ENCODE assay signal across 22 cellular contexts in the genomic region with DNA sequence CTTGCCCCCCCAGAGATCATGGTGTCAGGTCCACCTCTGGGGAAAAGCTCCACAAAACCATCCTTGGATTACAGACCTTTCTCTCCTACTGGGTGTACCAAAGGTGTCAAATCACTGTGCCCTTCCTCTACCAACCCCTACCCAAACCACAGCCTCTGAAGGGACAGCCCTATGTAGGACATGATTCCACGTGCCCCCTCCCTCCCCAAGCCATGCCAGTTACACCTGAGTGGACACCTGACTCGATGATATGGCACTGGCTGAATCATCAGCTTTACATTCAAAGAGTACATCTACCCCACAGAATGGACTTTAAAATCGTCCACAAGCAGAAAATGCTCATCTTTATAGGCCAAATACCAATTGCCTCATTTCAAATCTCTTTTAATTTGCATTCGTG. TPM values are rescaled to one million over a fixed set of nuclear protein-coding genes. Genes with fewer than 3 reads are reported as not detected.
DNase-seq lines count a peak whose midpoint lies in the region; ATAC-seq and TF ChIP-seq lines count a peak whose summit lies in the region.
"Had no signal": no experiment of that assay in that cellular context is flagged by ENCODE, and none has a peak within 500 bp of the region (broad histone marks: within the 10 kb centered on the region; RNA-seq: fewer than 3 reads in every experiment).

No MANE protein-coding gene starts in this region.

- peaks cover 44% of the 10 kb centered on the region for H3K36me3 Mint-ChIP-seq in activated naive CD4-positive, alpha-beta T cell treated with anti-CD3 and anti-CD28 coated beads for 36 hours (ENCODE audit: low read depth)
- H3K36me3 Mint-ChIP-seq in activated CD4-positive, alpha-beta memory T cell treated with anti-CD3 and anti-CD28 coated beads for 36 hours, result peaks cover 31% of the 10 kb centered on the region
- H3K36me3 Mint-ChIP-seq in activated naive CD4-positive, alpha-beta T cell treated with anti-CD3 and anti-CD28 coated beads, Interleukin-2, amount 50 U/mL, for 72 hours, result peaks cover 27 to 62% of the 10 kb centered on the region in 2 donors
- H3K36me3 Mint-ChIP-seq: mesothelial cell of epicardium had no signal

- peak overlapping the region; percentile 73 for H3K4me3 Mint-ChIP-seq in activated naive CD4-positive, alpha-beta T cell treated with anti-CD3 and anti-CD28 coated beads for 36 hours
- H3K4me3 Mint-ChIP-seq in activated CD4-positive, alpha-beta memory T cell treated with anti-CD3 and anti-CD28 coated beads for 36 hours, result peak overlapping the region; percentile 3
- H3K4me3 Mint-ChIP-seq: mesothelial cell of epicardium, nephron progenitor cell had no signal

- no peak overlapping the region for H2AK5ac ChIP-seq in neuronal stem cell (ENCODE audit: low read depth, low read length)

- TF ChIP-seq CTCF in tibial artery (IDR thresholded peaks at IDR 0.05), result no peak

- H3K9me3 ChIP-seq in neuronal stem cell (replicated peaks in 1 of 2; ENCODE audit: control insufficient read depth in 2 of 2, insufficient read depth in 1 of 2, low read depth in 1 of 2, low read length in 2 of 2) (no peaks in the 10 kb centered on the region), tibial artery (no peaks in the 10 kb centered on the region)
- H3K9me3 ChIP-seq: right lobe of liver, suprapubic skin had no signal

- peak overlapping the region; percentile 91 for H3K27ac Mint-ChIP-seq in activated naive CD4-positive, alpha-beta T cell treated with anti-CD3 and anti-CD28 coated beads for 36 hours
- peak overlapping the region; percentile 42 for H3K27ac Mint-ChIP-seq in activated CD4-positive, alpha-beta memory T cell treated with anti-CD3 and anti-CD28 coated beads for 36 hours
- H3K27ac Mint-ChIP-seq in activated naive CD4-positive, alpha-beta T cell treated with anti-CD3 and anti-CD28 coated beads, Interleukin-2, amount 50 U/mL, for 72 hours, result peak overlapping the region; percentile 81 to 91
- H3K27ac Mint-ChIP-seq: mesothelial cell of epicardium, nephron progenitor cell had no signal

- no peaks in the 10 kb centered on the region for H3K79me1 ChIP-seq in neuronal stem cell (ENCODE audit: low read depth, low read length)

- intact Hi-C loops in activated naive CD4-positive, alpha-beta T cell treated with anti-CD3 and anti-CD28 coated beads for 36 hours (cut with micrococcal nuclease), result loop anchor here (1.0 to 5.0 kb wide), 2 partner anchors 9 to 128 kb away; no protein-coding TSS in a partner anchor
- intact Hi-C loops in activated CD4-positive, alpha-beta memory T cell treated with anti-CD3 and anti-CD28 coated beads for 36 hours (cut with micrococcal nuclease), result loop anchor here (5.0 kb wide), 1 partner anchor 203 kb away; no protein-coding TSS in a partner anchor
- intact Hi-C loops in tibial artery (cut with DNase I; ENCODE audit: low total_unique reads), result no loop called here
- intact Hi-C loops in Right ventricle myocardium superior (cut with DNase I), result no loop called here

- H2BK5ac ChIP-seq in neuronal stem cell (ENCODE audit: low read length), result no peak overlapping the region

- H4K8ac ChIP-seq in neuronal stem cell (ENCODE audit: low read depth, low read length), result no peak overlapping the region

- H2BK12ac ChIP-seq in neuronal stem cell (ENCODE audit: low read length), result peak overlapping the region; percentile 51

- no peak overlapping the region for H3K4me3 ChIP-seq in neuronal stem cell (ENCODE audit: low read length in 2 of 2)
- H3K4me3 ChIP-seq in tibial artery, result no peak overlapping the region
- H3K4me3 ChIP-seq: heart right ventricle, left lung, right lobe of liver, suprapubic skin had no signal

- H2AFZ ChIP-seq in neuronal stem cell (ENCODE audit: low read length), result no peak overlapping the region

- peaks cover 2 to 4% of the 10 kb centered on the region in 2 donors for H3K4me1 ChIP-seq in neuronal stem cell (ENCODE audit: control insufficient read depth in 2 of 2, insufficient read depth in 1 of 2, low read depth in 1 of 2, low read length in 2 of 2)
- no peaks in the 10 kb centered on the region for H3K4me1 ChIP-seq in tibial artery
- H3K4me1 ChIP-seq: left lung, right lobe of liver, suprapubic skin had no signal

- H3K27me3 ChIP-seq in neuronal stem cell (ENCODE audit: control insufficient read depth in 3 of 3, insufficient read depth in 3 of 3, low read depth in 1 of 3, low read length in 3 of 3) (peaks cover 0 to 41% (median 0%) of the 10 kb centered on the region in 3 experiments), tibial artery (peaks cover 0 to 2% of the 10 kb centered on the region in 2 donors)
- H3K27me3 ChIP-seq: left lung, right lobe of liver had no signal

- H3K9ac ChIP-seq in neuronal stem cell (ENCODE audit: low read depth, low read length, poor library complexity), result no peak overlapping the region

- CTCF ChIA-PET in activated naive CD4-positive, alpha-beta T cell treated with anti-CD3 and anti-CD28 coated beads for 36 hours (lab: Charles Lee), result interaction anchor here (1.0 kb wide), 1 partner anchor 22 kb away, joined by 3 read pairs; no protein-coding TSS in a partner anchor
- CTCF ChIA-PET in activated CD4-positive, alpha-beta memory T cell treated with anti-CD3 and anti-CD28 coated beads for 36 hours (lab: Charles Lee), result no interaction called here

- H3K4me1 Mint-ChIP-seq in activated naive CD4-positive, alpha-beta T cell treated with anti-CD3 and anti-CD28 coated beads for 36 hours (ENCODE audit: low read depth), result peaks cover 95% of the 10 kb centered on the region
- peaks cover 90% of the 10 kb centered on the region for H3K4me1 Mint-ChIP-seq in activated CD4-positive, alpha-beta memory T cell treated with anti-CD3 and anti-CD28 coated beads for 36 hours (ENCODE audit: low read depth)
- H3K4me1 Mint-ChIP-seq: mesothelial cell of epicardium had no signal

- H3K4me2 ChIP-seq in neuronal stem cell (ENCODE audit: insufficient read depth, low read length, poor library complexity, severe bottlenecking), result no peak overlapping the region

- H3K18ac ChIP-seq in neuronal stem cell (ENCODE audit: low read length), result no peak overlapping the region

- no peak overlapping the region for H4K91ac ChIP-seq in neuronal stem cell (ENCODE audit: low read depth, low read length, poor library complexity)

- H3K27me3 Mint-ChIP-seq in activated naive CD4-positive, alpha-beta T cell treated with anti-CD3 and anti-CD28 coated beads for 36 hours (ENCODE audit: low read depth), result no peaks in the 10 kb centered on the region
- no peaks in the 10 kb centered on the region for H3K27me3 Mint-ChIP-seq in activated CD4-positive, alpha-beta memory T cell treated with anti-CD3 and anti-CD28 coated beads for 36 hours

- WGBS in neuronal stem cell (ENCODE audit: extremely low coverage in 2 of 2, insufficient read length in 2 of 2, insufficient replicate concordance in 1 of 2), 2 donors, result no CpG with 5 or more reads among the region's 4 CpGs

- DNase-seq in activated naive CD4-positive, alpha-beta T cell treated with anti-CD3 and anti-CD28 coated beads for 36 hours, result no peak
- no peak for DNase-seq in activated naive CD4-positive, alpha-beta T cell treated with anti-CD3 and anti-CD28 coated beads, Interleukin-2, amount 50 U/mL, for 16 hours
- no peak for DNase-seq in activated CD4-positive, alpha-beta memory T cell treated with anti-CD3 and anti-CD28 coated beads for 36 hours
- DNase-seq in activated naive CD4-positive, alpha-beta T cell treated with anti-CD3 and anti-CD28 coated beads, Interleukin-2, amount 50 U/mL, for 72 hours (ENCODE audit: low spot score in 2 of 2), result peak in 1 of 2 donors; percentile 54
- DNase-seq in neuronal stem cell (ENCODE audit: low spot score) (no peak), tibial artery (no peak), NCI-H2029 treated with DMSO at 0.1 percent for 48 hours (lab: John Stamatoyannopoulos, UW) (no peak), Right ventricle myocardium superior (no peak)
- DNase-seq: activated effector memory CD4-positive, alpha-beta T cell treated with anti-CD3 and anti-CD28 coated beads, Interleukin-2, amount 50 U/mL, for 16 hours; central memory CD4-positive, alpha-beta T cell; DMS 273 treated with DMSO at 0.1 percent for 48 hours; H7; heart right ventricle; left lung; NCI-H1092 treated with DMSO at 0.1 percent for 48 hours; NCI-H2081 treated with DMSO at 0.1 percent for 48 hours; NCI-H82; nephron progenitor cell had no signal

- peak in 1 of 2 donors; percentile 67 for ATAC-seq in activated naive CD4-positive, alpha-beta T cell treated with anti-CD3 and anti-CD28 coated beads, Interleukin-2, amount 50 U/mL, for 72 hours
- no peak for ATAC-seq in Right ventricle myocardium superior (ENCODE audit: poor library complexity)
- ATAC-seq: heart right ventricle, left lung, right lobe of liver had no signal

- H3K36me3 ChIP-seq in neuronal stem cell (replicated peaks in 1 of 2; ENCODE audit: control insufficient read depth in 2 of 2, insufficient read depth in 2 of 2, low read length in 2 of 2) (no peaks in the 10 kb centered on the region), tibial artery (no peaks in the 10 kb centered on the region)
- H3K36me3 ChIP-seq: heart right ventricle, left lung, right lobe of liver, suprapubic skin had no signal

- H3K23ac ChIP-seq in neuronal stem cell (ENCODE audit: low read depth, low read length, poor library complexity), result no peak overlapping the region

- no peak overlapping the region for H3K4ac ChIP-seq in neuronal stem cell (ENCODE audit: low read length)

- H3K9me3 Mint-ChIP-seq in activated naive CD4-positive, alpha-beta T cell treated with anti-CD3 and anti-CD28 coated beads for 36 hours, result peaks cover 15% of the 10 kb centered on the region
- peaks cover 23% of the 10 kb centered on the region for H3K9me3 Mint-ChIP-seq in activated CD4-positive, alpha-beta memory T cell treated with anti-CD3 and anti-CD28 coated beads for 36 hours
- peaks cover 15 to 23% of the 10 kb centered on the region in 2 donors for H3K9me3 Mint-ChIP-seq in activated naive CD4-positive, alpha-beta T cell treated with anti-CD3 and anti-CD28 coated beads, Interleukin-2, amount 50 U/mL, for 72 hours

- no peak overlapping the region for H2BK120ac ChIP-seq in neuronal stem cell (ENCODE audit: low read depth, low read length)

- POLR2A ChIA-PET in activated CD4-positive, alpha-beta memory T cell treated with anti-CD3 and anti-CD28 coated beads for 36 hours (lab: Charles Lee), result no interaction called here

- H3K27ac ChIP-seq in neuronal stem cell (replicated peaks; ENCODE audit: low read length) (no peak overlapping the region), tibial artery (no peak overlapping the region)
- H3K27ac ChIP-seq: C4-2B, heart right ventricle, left lung, right lobe of liver, suprapubic skin had no signal

- H3K14ac ChIP-seq in neuronal stem cell (ENCODE audit: low read length), result no peak overlapping the region

- H2BK15ac ChIP-seq in neuronal stem cell (ENCODE audit: low read length), result no peak overlapping the region

RNA-seq across cellular contexts. Expression of a gene that starts 26.0 kb away (rescaled TPM):
- 10 to 100 TPM; 40.4 to 41.7 TPM for total RNA-seq in activated naive CD4-positive, alpha-beta T cell treated with anti-CD3 and anti-CD28 coated beads for 36 hours
- 10 to 100 TPM; 29.6 to 30.1 TPM for total RNA-seq in activated CD4-positive, alpha-beta memory T cell treated with anti-CD3 and anti-CD28 coated beads for 36 hours
- total RNA-seq in activated naive CD4-positive, alpha-beta T cell treated with anti-CD3 and anti-CD28 coated beads, Interleukin-2, amount 50 U/mL, for 72 hours, result 10 to 100 TPM; 53.6 to 59.9 TPM
- 11.7 TPM for polyA plus RNA-seq in neuronal stem cell (2013, experiment 1 of 2)
- polyA plus RNA-seq in neuronal stem cell (2013, experiment 2 of 2), result 11.8 TPM
- total RNA-seq in Right ventricle myocardium superior, result 0.56 TPM

RNA-seq across cellular contexts. Expression of a gene that starts 50.6 kb away (rescaled TPM):
- total RNA-seq in activated naive CD4-positive, alpha-beta T cell treated with anti-CD3 and anti-CD28 coated beads for 36 hours, result 1,000 to 10,000 TPM; 1,772 to 1,864 TPM
- total RNA-seq in activated CD4-positive, alpha-beta memory T cell treated with anti-CD3 and anti-CD28 coated beads for 36 hours, result 1,000 to 10,000 TPM; 2,535 to 2,567 TPM
- 1,000 to 10,000 TPM; 1,249 to 2,802 TPM for total RNA-seq in activated naive CD4-positive, alpha-beta T cell treated with anti-CD3 and anti-CD28 coated beads, Interleukin-2, amount 50 U/mL, for 72 hours
- 1,798 TPM for polyA plus RNA-seq in neuronal stem cell (2013, experiment 1 of 2)
- polyA plus RNA-seq in neuronal stem cell (2013, experiment 2 of 2), result 1,767 TPM
- total RNA-seq in Right ventricle myocardium superior, result 417 TPM

Comparison
In these comparisons a context has a peak if more than half of its experiments do, and no peak if none do; other contexts are left out.
1. RNA of a gene that starts 26.0 kb away (total RNA-seq): 53.6 to 59.9 TPM in activated naive CD4-positive, alpha-beta T cell treated with anti-CD3 and anti-CD28 coated beads, Interleukin-2, amount 50 U/mL, for 72 hours, 40.4 to 41.7 TPM in activated naive CD4-positive, alpha-beta T cell treated with anti-CD3 and anti-CD28 coated beads for 36 hours and 29.6 to 30.1 TPM in activated CD4-positive, alpha-beta memory T cell treated with anti-CD3 and anti-CD28 coated beads for 36 hours; 0.56 TPM in Right ventricle myocardium superior (single experiment); every median in the first group is over 10 times any median in the second.
2. intact Hi-C loops: an anchor here in activated naive CD4-positive, alpha-beta T cell treated with anti-CD3 and anti-CD28 coated beads for 36 hours (1.0 to 5.0 kb wide) and activated CD4-positive, alpha-beta memory T cell treated with anti-CD3 and anti-CD28 coated beads for 36 hours (5.0 kb wide); none called in tibial artery and Right ventricle myocardium superior.
3. Peak in every context shown above with its lines, with median percentiles within 50 percentile points of each other: H3K27ac Mint-ChIP-seq.